In the genomic region with DNA sequence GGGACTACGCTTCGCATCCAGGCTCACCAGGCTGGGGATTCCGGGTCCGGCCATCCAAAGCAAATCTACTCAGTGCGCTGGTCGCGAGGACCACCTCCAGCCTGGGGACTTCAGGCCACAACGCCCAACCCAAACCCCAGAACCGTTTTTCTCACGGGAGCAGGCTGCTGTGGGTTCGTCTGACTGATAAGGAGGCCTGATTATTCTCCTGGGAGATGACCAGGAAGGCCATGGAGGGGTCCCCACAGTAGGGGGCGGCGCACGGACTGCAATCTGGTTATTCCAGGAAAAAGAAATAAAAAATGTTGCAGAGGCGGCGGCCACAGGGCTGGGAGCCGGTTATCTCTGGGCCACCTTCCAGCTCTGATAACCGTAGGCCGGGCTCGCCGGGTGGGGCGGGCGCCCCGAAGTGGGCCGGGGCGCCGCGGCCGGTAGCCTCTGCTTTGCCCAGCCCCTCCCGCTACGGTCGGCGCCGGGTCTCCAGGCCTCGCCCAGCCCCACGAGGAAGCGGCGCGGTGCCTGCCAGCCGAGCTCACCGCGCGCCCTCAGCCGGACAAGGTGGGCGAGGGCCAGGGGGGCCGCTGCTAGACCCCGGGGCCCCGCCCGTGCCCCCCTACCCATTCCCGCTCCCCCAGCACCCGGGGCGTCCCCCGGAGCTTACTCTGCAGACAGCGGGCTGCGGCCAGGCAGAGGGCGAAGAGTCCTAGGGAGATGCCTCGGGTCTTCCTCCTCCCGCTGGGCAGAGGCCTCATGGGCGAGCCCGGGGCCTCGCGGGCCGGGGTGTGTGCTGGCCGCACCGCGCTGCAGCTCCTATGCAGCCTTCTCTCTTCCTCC, we compare ENCODE assay signal across 1 cellular context.
TF ChIP-seq lines count a peak whose summit lies in the region.

No MANE protein-coding gene starts in this region.

TF ChIP-seq in A549, 52 proteins besides CTCF, POLR2A, EP300 and RAD21 (continued from another document):
- TF ChIP-seq, protein P1, sequence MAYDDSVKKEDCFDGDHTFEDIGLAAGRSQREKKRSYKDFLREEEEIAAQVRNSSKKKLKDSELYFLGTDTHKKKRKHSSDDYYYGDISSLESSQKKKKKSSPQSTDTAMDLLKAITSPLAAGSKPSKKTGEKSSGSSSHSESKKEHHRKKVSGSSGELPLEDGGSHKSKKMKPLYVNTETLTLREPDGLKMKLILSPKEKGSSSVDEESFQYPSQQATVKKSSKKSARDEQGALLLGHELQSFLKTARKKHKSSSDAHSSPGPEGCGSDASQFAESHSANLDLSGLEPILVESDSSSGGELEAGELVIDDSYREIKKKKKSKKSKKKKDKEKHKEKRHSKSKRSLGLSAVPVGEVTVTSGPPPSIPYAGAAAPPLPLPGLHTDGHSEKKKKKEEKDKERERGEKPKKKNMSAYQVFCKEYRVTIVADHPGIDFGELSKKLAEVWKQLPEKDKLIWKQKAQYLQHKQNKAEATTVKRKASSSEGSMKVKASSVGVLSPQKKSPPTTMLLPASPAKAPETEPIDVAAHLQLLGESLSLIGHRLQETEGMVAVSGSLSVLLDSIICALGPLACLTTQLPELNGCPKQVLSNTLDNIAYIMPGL (CRISPR knock-in tag; IDR thresholded peaks at IDR 0.05; ENCODE audit: borderline replicate concordance) = no peak
- no peak for TF ChIP-seq GATA3 (IDR thresholded peaks at IDR 0.05; ENCODE audit: borderline replicate concordance)
